In genomic region chr19:40570313-40571004, GRCh38 we compare ENCODE assay signal across 8 cellular contexts. TPM values are rescaled to one million over a fixed set of nuclear protein-coding genes. Genes with fewer than 3 reads are reported as not detected.
DNase-seq lines count a peak whose midpoint lies in the region; ATAC-seq, FAIRE-seq and TF ChIP-seq lines count a peak whose summit lies in the region.

No MANE protein-coding gene starts in this region.

- peak overlapping the region; percentile 83 for H3K27ac Mint-ChIP-seq in T-helper 1 cell treated with Interleukin-12 subunit alpha and Interleukin-12 subunit beta and Interleukin-4 antibody, amounts not matched to agents 30 μg/mL and 1 μg/mL, for 36 hours

- TF ChIP-seq CTCF in GM13976 (IDR thresholded peaks at IDR 0.05; ENCODE audit: borderline replicate concordance, control extremely low read depth, extremely low read depth, insufficient read depth, missing control alignments) (peak; percentile 32), right atrium auricular region (IDR thresholded peaks at IDR 0.05) (no peak), psoas muscle (IDR thresholded peaks at IDR 0.05) (peak; percentile 22)

- 1% methylated on average over 38 to 53 of the region's 53 CpGs for WGBS in psoas muscle, 3 donors

- H3K4me3 ChIP-seq in right atrium auricular region (peak overlapping the region; percentile 42 to 49), psoas muscle (peak overlapping the region; percentile 59)

- peak overlapping the region; percentile 76 for H3K4me3 Mint-ChIP-seq in T-helper 1 cell treated with Interleukin-12 subunit alpha and Interleukin-12 subunit beta and Interleukin-4 antibody, amounts not matched to agents 30 μg/mL and 1 μg/mL, for 36 hours

- no peaks in the 10 kb centered on the region for H3K36me3 Mint-ChIP-seq in T-helper 1 cell treated with Interleukin-12 subunit alpha and Interleukin-12 subunit beta and Interleukin-4 antibody, amounts not matched to agents 30 μg/mL and 1 μg/mL, for 36 hours (ENCODE audit: low read depth)

- in situ Hi-C loops in GM13976 (cut with MboI; ENCODE audit: low sequenced_read_pairs, unreplicated experiment): no loop called here

- DNase-seq in GM13976 (ENCODE audit: low spot score): peak; percentile 99
- peak; percentile 91 for DNase-seq in NCI-H146 treated with DMSO at 0.1 percent for 48 hours (lab: John Stamatoyannopoulos, UW; ENCODE audit: unreplicated experiment)
- peak; percentile 54 to 99 (median 96) for DNase-seq in amygdala (lab: John Stamatoyannopoulos, UW)
- peak; percentile 98 for DNase-seq in right atrium auricular region (ENCODE audit: low spot score)
- peak; percentile 100 for DNase-seq in psoas muscle
- peak; percentile 99 for DNase-seq in urothelium cell line (ENCODE audit: low spot score)

- H3K36me3 ChIP-seq in right atrium auricular region (no peaks in the 10 kb centered on the region), psoas muscle (ENCODE audit: insufficient read depth in 1 of 2, low read depth in 1 of 2) (no peaks in the 10 kb centered on the region)

- H3K27ac ChIP-seq in right atrium auricular region (peak overlapping the region in 1 of 2 donors; percentile 59), psoas muscle (peak overlapping the region; percentile 72)

- H3K9me3 ChIP-seq in right atrium auricular region: no peaks in the 10 kb centered on the region
- H3K9me3 ChIP-seq in psoas muscle: no peaks in the 10 kb centered on the region

- ATAC-seq in HG02884 (IDR thresholded peaks at IDR 0.05; ENCODE audit: unreplicated experiment) (peak; percentile 80), psoas muscle (peak; percentile 97 to 99 (median 98))

- intact Hi-C loops in psoas muscle (cut with DNase I): no loop called here

- peaks cover 10% of the 10 kb centered on the region for H3K4me1 Mint-ChIP-seq in T-helper 1 cell treated with Interleukin-12 subunit alpha and Interleukin-12 subunit beta and Interleukin-4 antibody, amounts not matched to agents 30 μg/mL and 1 μg/mL, for 36 hours (ENCODE audit: low read depth)

- H3K27me3 ChIP-seq in right atrium auricular region (peaks cover 11 to 14% of the 10 kb centered on the region in 2 donors), psoas muscle (ENCODE audit: insufficient read depth in 3 of 3, low read length in 2 of 3) (peaks cover 0 to 31% (median 7%) of the 10 kb centered on the region in 3 donors)

- peaks cover 4% of the 10 kb centered on the region for H3K9me3 Mint-ChIP-seq in T-helper 1 cell treated with Interleukin-12 subunit alpha and Interleukin-12 subunit beta and Interleukin-4 antibody, amounts not matched to agents 30 μg/mL and 1 μg/mL, for 36 hours

- peaks cover 41% of the 10 kb centered on the region for H3K27me3 Mint-ChIP-seq in T-helper 1 cell treated with Interleukin-12 subunit alpha and Interleukin-12 subunit beta and Interleukin-4 antibody, amounts not matched to agents 30 μg/mL and 1 μg/mL, for 36 hours (ENCODE audit: low read depth)

- FAIRE-seq in urothelium cell line (lab: Jason Lieb, UNC): peak; percentile 98

- H3K4me1 ChIP-seq in right atrium auricular region (peaks cover 0 to 15% of the 10 kb centered on the region in 2 donors), psoas muscle (peaks cover 7% of the 10 kb centered on the region)

RNA-seq across cellular contexts. Expression of gene SHKBP1, which starts 6.2 kb away (rescaled TPM):
- total RNA-seq in right atrium auricular region (10 to 100 TPM; 15.8 to 35.6 TPM), psoas muscle (10 to 100 TPM; 12.4 to 17.4 (median 16.1) TPM)
- 10 to 100 TPM; 14.0 to 21.7 (median 20.3) TPM for polyA plus RNA-seq in psoas muscle

RNA-seq across cellular contexts. Expression of gene LTBP4, which starts 30.7 kb away (rescaled TPM):
- total RNA-seq in right atrium auricular region (100 to 1,000 TPM; 152 to 257 TPM), psoas muscle (10 to 100 TPM; 24.1 to 55.8 (median 44.0) TPM)
- 10 to 100 TPM; 16.0 to 23.8 (median 20.6) TPM for polyA plus RNA-seq in psoas muscle

Comparison
In these comparisons a context has a peak if more than half of its experiments do, and no peak if none do; other contexts are left out.
1. CTCF ChIP-seq: peak in GM13976 (single experiment) and psoas muscle (single experiment); none in right atrium auricular region (0 of 2).
2. Peak in every context shown above with its lines, with median percentiles within 50 percentile points of each other: DNase-seq.